Comparison of ENCODE assay signal across 20 cellular contexts in the genomic region with DNA sequence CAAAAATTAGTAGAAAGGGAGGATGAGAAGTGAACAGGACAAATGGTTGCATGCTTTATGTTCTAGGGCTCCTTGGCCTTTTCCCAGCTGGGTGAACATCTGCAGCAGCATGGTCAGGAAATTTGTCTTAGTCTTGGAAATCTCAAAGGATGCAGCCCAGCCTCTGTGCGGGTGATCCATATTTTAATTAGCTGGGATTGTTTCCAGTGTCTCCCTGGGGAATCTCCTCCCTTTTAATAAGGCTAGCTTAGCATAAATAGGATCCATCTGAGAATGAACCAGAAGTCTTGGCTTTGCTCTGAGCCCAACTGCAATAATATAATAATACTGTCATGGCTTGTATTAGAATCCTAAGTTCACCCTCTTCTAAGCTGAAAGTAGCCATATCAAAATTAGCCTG.
A peak's percentile ranks its signal among the peaks of the same experiment; 100 is the strongest.
DNase-seq lines count a peak whose midpoint lies in the region; ATAC-seq and TF ChIP-seq lines count a peak whose summit lies in the region.
"Had no signal": no experiment of that assay in that cellular context is flagged by ENCODE, and none has a peak within 500 bp of the region (broad histone marks: within the 10 kb centered on the region; RNA-seq: fewer than 3 reads in every experiment).

No MANE protein-coding gene starts in this region.

- DNase-seq in AG09319 (ENCODE audit: extremely low read depth, low read depth) (peak; percentile 55), GM04504 (ENCODE audit: low read depth) (peak; percentile 64), fibroblast of mammary gland (ENCODE audit: low read depth) (peak; percentile 73), skeletal muscle cell (ENCODE audit: low read depth) (peak; percentile 35)
- DNase-seq: CD4-positive, CD25-positive, alpha-beta regulatory T cell; COR-L47; EL; KBM-7; NCI-H1105 treated with DMSO at 0.1 percent for 48 hours; NCI-H1694; NCI-H2081 treated with DMSO at 0.1 percent for 48 hours; NCI-H510A treated with DMSO at 0.1 percent for 48 hours; NCI-H82; OCI-M1; SHP77 treated with DMSO at 0.1 percent for 48 hours; SK-N-SH had no signal

- TF ChIP-seq CTCF in AG09319 (IDR thresholded peaks at IDR 0.05; ENCODE audit: low read depth, low read length) (no peak), fibroblast of mammary gland (conservative IDR thresholded peaks at IDR 0.05; ENCODE audit: control insufficient read depth, insufficient read depth, low read depth, low read length) (no peak)

- H3K4me3 ChIP-seq in fibroblast of mammary gland (ENCODE audit: control insufficient read depth, low read depth, low read length) (no peak overlapping the region), skeletal muscle cell (ENCODE audit: low read depth, low read length) (no peak overlapping the region)

- ATAC-seq in GM18909 (IDR thresholded peaks at IDR 0.05; ENCODE audit: poor library complexity, unreplicated experiment): no peak
- ATAC-seq in HG02870 (IDR thresholded peaks at IDR 0.05; ENCODE audit: unreplicated experiment): no peak
- no peak for ATAC-seq in HG03571 (IDR thresholded peaks at IDR 0.05; ENCODE audit: unreplicated experiment)
- ATAC-seq: HepG2 had no signal
